8 cellular contexts compared by ENCODE assay signal in genomic region chrX:13005671-13006473, GRCh38. TPM values are rescaled to one million over a fixed set of nuclear protein-coding genes. Genes with fewer than 3 reads are reported as not detected.
DNase-seq lines count a peak whose midpoint lies in the region; ATAC-seq and TF ChIP-seq lines count a peak whose summit lies in the region.

No MANE protein-coding gene starts in this region.

- peak; percentile 86 for DNase-seq in MV-4-11 (lab: John Stamatoyannopoulos, UW)
- no peak for DNase-seq in effector memory CD8-positive, alpha-beta T cell
- no peak for DNase-seq in NCI-H82 treated with DMSO at 0.1 percent for 48 hours (lab: John Stamatoyannopoulos, UW; ENCODE audit: unreplicated experiment)
- no peak for DNase-seq in psoas muscle
- no peak for DNase-seq in GF-D8 (lab: John Stamatoyannopoulos, UW)
- no peak for DNase-seq in effector CD4-positive, alpha-beta T cell

- no peaks in the 10 kb centered on the region for H3K4me1 ChIP-seq in psoas muscle

- 53 to 59% (median 55%) methylated on average over 9 of the region's 9 CpGs for WGBS in psoas muscle, 3 donors

- H3K36me3 ChIP-seq in psoas muscle (ENCODE audit: insufficient read depth in 1 of 2, low read depth in 1 of 2): no peaks in the 10 kb centered on the region

- H3K4me3 Mint-ChIP-seq in effector memory CD8-positive, alpha-beta T cell: peak overlapping the region; percentile 68 to 75

- peak overlapping the region; percentile 85 to 89 for H3K27ac Mint-ChIP-seq in effector memory CD8-positive, alpha-beta T cell

- H3K27me3 ChIP-seq in psoas muscle (ENCODE audit: insufficient read depth in 3 of 3, low read length in 2 of 3): no peaks in the 10 kb centered on the region

- H3K27ac ChIP-seq in psoas muscle: no peak overlapping the region

- H3K4me3 ChIP-seq in psoas muscle: no peak overlapping the region

- no peak for TF ChIP-seq CTCF in psoas muscle (IDR thresholded peaks at IDR 0.05)

- H3K9me3 Mint-ChIP-seq in effector memory CD8-positive, alpha-beta T cell: no peaks in the 10 kb centered on the region

- no peaks in the 10 kb centered on the region for H3K27me3 Mint-ChIP-seq in effector memory CD8-positive, alpha-beta T cell

- no peaks in the 10 kb centered on the region for H3K9me3 ChIP-seq in psoas muscle

- intact Hi-C loops in psoas muscle (cut with DNase I): no loop called here

- H3K36me3 Mint-ChIP-seq in effector memory CD8-positive, alpha-beta T cell (ENCODE audit: insufficient read depth): no peaks in the 10 kb centered on the region

- H3K4me1 Mint-ChIP-seq in effector memory CD8-positive, alpha-beta T cell (ENCODE audit: low read depth in 2 of 2): peaks cover 26 to 32% of the 10 kb centered on the region in 2 donors

- ATAC-seq in GM18499 (IDR thresholded peaks at IDR 0.05; ENCODE audit: insufficient read depth, unreplicated experiment) (peak; percentile 45), GM21723 (IDR thresholded peaks at IDR 0.05; ENCODE audit: unreplicated experiment) (peak; percentile 66), psoas muscle (no peak)
- peak; percentile 58 for ATAC-seq in effector memory CD8-positive, alpha-beta T cell (replicated peaks)

RNA-seq across cellular contexts. Expression of gene TMSB4X, which starts 31.0 kb away (rescaled TPM):
- 100 to 1,000 TPM; 382 to 731 (median 461) TPM for total RNA-seq in psoas muscle
- polyA plus RNA-seq in psoas muscle: 1,000 to 10,000 TPM in 1 of 3 donors, 100 to 1,000 TPM in 2; 534 to 1,148 (median 724) TPM

RNA-seq across cellular contexts. Expression of gene FAM9C, which starts 38.5 kb away (rescaled TPM):
- under 1 TPM in 1 of 4 donors, not detected in 3; 0.04 TPM for total RNA-seq in psoas muscle
- polyA plus RNA-seq in psoas muscle: not detected

Comparison
In these comparisons a context has a peak if more than half of its experiments do, and no peak if none do; other contexts are left out.
1. ATAC-seq: peak in GM18499 (single experiment), GM21723 (single experiment) and effector memory CD8-positive, alpha-beta T cell (single experiment); none in psoas muscle (0 of 4).